In the genomic region with DNA sequence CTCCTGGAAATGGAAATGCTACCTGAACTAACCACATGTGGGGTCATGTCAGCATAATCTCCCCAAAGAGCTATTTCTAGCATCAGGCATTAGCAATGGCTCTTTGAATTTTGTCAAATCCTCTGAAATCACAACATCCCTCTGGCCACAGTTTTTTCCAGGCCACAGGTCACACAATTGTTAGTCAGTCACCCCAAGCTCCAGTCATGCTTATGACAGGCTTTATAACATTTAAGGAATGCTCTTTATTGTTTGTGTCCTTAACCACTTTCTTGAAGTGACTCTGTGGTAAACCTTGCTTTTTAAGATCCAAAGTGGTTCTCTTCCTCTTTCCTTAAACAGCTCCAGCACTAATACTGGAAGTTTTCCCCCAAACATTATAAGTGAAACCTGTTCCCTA, we compare ENCODE assay signal across 1 cellular context.
TF ChIP-seq lines count a peak whose summit lies in the region.

No MANE protein-coding gene starts in this region.

TF ChIP-seq in IMR-90, 13 proteins besides CTCF, POLR2A, EP300 and RAD21 (continued from another document):
- TF ChIP-seq, protein P1, sequence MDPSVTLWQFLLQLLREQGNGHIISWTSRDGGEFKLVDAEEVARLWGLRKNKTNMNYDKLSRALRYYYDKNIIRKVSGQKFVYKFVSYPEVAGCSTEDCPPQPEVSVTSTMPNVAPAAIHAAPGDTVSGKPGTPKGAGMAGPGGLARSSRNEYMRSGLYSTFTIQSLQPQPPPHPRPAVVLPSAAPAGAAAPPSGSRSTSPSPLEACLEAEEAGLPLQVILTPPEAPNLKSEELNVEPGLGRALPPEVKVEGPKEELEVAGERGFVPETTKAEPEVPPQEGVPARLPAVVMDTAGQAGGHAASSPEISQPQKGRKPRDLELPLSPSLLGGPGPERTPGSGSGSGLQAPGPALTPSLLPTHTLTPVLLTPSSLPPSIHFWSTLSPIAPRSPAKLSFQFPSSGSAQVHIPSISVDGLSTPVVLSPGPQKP (IDR thresholded peaks at IDR 0.05; ENCODE audit: borderline replicate concordance, low read depth, low read length): no peak
- TF ChIP-seq CHD1 (IDR thresholded peaks at IDR 0.05; ENCODE audit: low read depth, low read length) (no peak), FOS (IDR thresholded peaks at IDR 0.05; ENCODE audit: low read depth, low read length) (no peak), BHLHE40 (IDR thresholded peaks at IDR 0.05; ENCODE audit: low read depth, low read length) (no peak), MAZ (IDR thresholded peaks at IDR 0.05; ENCODE audit: borderline replicate concordance, low read depth, low read length) (no peak)
